ENCODE assay signal across 17 cellular contexts in genomic region chr3:65182085-65182484, GRCh38.
DNase-seq lines count a peak whose midpoint lies in the region; ATAC-seq, FAIRE-seq and TF ChIP-seq lines count a peak whose summit lies in the region.
"Had no signal": no experiment of that assay in that cellular context is flagged by ENCODE, and none has a peak within 500 bp of the region (broad histone marks: within the 10 kb centered on the region; RNA-seq: fewer than 3 reads in every experiment).

No MANE protein-coding gene starts in this region.

- H3K79me2 ChIP-seq in HepG2 (ENCODE audit: insufficient read depth, low read length), result no peaks in the 10 kb centered on the region

- CTCF ChIA-PET in HepG2 (lab: Yijun Ruan, JAX; ENCODE audit: low intra/inter-chr PET ratio, low total read pairs), result no interaction called here

- no peak overlapping the region for H3K27ac Mint-ChIP-seq in endothelial cell (ENCODE audit: unreplicated experiment)
- H3K27ac Mint-ChIP-seq: B cell; CD4-positive, alpha-beta T cell; GM23338; H9 had no signal

- no peaks in the 10 kb centered on the region for H3K27me3 ChIP-seq in HepG2 (ENCODE audit: control insufficient read depth in 1 of 2, insufficient read depth in 2 of 2, low read length in 2 of 2)
- H3K27me3 ChIP-seq in right lobe of liver, result no peaks in the 10 kb centered on the region
- no peaks in the 10 kb centered on the region for H3K27me3 ChIP-seq in right atrium auricular region
- H3K27me3 ChIP-seq in tibial artery, result no peaks in the 10 kb centered on the region

- no TSS peak for BruUV-seq in HepG2 (replicated peaks; lab: Mats Ljungman, UMichigan)

- TF ChIP-seq EP300 in HepG2 (IDR thresholded peaks at IDR 0.05; ENCODE audit: low read depth in 2 of 2, low read length in 2 of 2) (no peak), HepG2 (CRISPR knock-in tag; IDR thresholded peaks at IDR 0.05; ENCODE audit: borderline replicate concordance) (no peak)

- no peaks in the 10 kb centered on the region for H3K9me3 Mint-ChIP-seq in endothelial cell (ENCODE audit: unreplicated experiment)
- H3K9me3 Mint-ChIP-seq: H9 had no signal

- H3K4me2 ChIP-seq in HepG2 (ENCODE audit: low read depth, low read length), result no peak overlapping the region
- H3K4me2 ChIP-seq: GM23338 had no signal

- H3K36me3 Mint-ChIP-seq in endothelial cell (ENCODE audit: low read depth, unreplicated experiment), result no peaks in the 10 kb centered on the region

- H4K20me1 ChIP-seq in HepG2 (ENCODE audit: insufficient read depth, low read length), result no peaks in the 10 kb centered on the region

- FAIRE-seq in HepG2 (lab: Jason Lieb, UNC), result no peak
- FAIRE-seq: A204.1, GM12878, GM18507 had no signal

- no peak overlapping the region for H3K27ac ChIP-seq in HepG2 (ENCODE audit: extremely low read length, insufficient read depth, low read length)
- H3K27ac ChIP-seq in right lobe of liver, result no peak overlapping the region
- H3K27ac ChIP-seq in right atrium auricular region, result peak overlapping the region; percentile 46 to 73
- H3K27ac ChIP-seq in tibial artery, result peak overlapping the region; percentile 68 to 72

- no peaks in the 10 kb centered on the region for H3K4me1 ChIP-seq in HepG2 (ENCODE audit: insufficient read depth, low read length)
- no peaks in the 10 kb centered on the region for H3K4me1 ChIP-seq in right lobe of liver
- H3K4me1 ChIP-seq in right atrium auricular region, result peaks cover 0 to 18% of the 10 kb centered on the region in 2 donors
- peaks cover 7 to 41% (median 20%) of the 10 kb centered on the region in 4 donors for H3K4me1 ChIP-seq in tibial artery

- DNase-seq in HepG2 (ENCODE audit: low spot score) (no peak), right lobe of liver (no peak), right atrium auricular region (ENCODE audit: low spot score) (no peak), tibial artery (no peak), endothelial cell (ENCODE audit: low spot score) (no peak), DMS114 treated with DMSO at 0.1 percent for 48 hours (lab: John Stamatoyannopoulos, UW; ENCODE audit: unreplicated experiment) (no peak)
- DNase-seq: Calu3; CD4-positive, alpha-beta T cell; DMS 273 treated with DMSO at 0.1 percent for 48 hours; DMS79; H9 had no signal

- TF ChIP-seq POLR2A in HepG2 (IDR thresholded peaks at IDR 0.05; ENCODE audit: insufficient read depth in 1 of 2, low read depth in 2 of 2, low read length in 2 of 2) (no peak), right lobe of liver (IDR thresholded peaks at IDR 0.05) (no peak)

- POLR2A ChIA-PET in HepG2 (lab: Yijun Ruan, JAX), result no interaction called here

- in situ Hi-C loops in HepG2 (cut with HindIII; ENCODE audit: extremely low pct_ligation_motif_present, low pct_unique_long_range_greater_than_20kb), result no loop called here

- H2AFZ ChIP-seq in HepG2 (ENCODE audit: low read length), result no peak overlapping the region

- TF ChIP-seq RAD21 in HepG2 (CRISPR knock-in tag; IDR thresholded peaks at IDR 0.05), result no peak

- H3K4me3 Mint-ChIP-seq in endothelial cell (ENCODE audit: unreplicated experiment), result no peak overlapping the region
- H3K4me3 Mint-ChIP-seq: B cell; CD4-positive, alpha-beta T cell; GM23338; H9 had no signal

- peaks cover 2% of the 10 kb centered on the region for H3K27me3 Mint-ChIP-seq in endothelial cell (ENCODE audit: unreplicated experiment)
- H3K27me3 Mint-ChIP-seq: B cell; CD4-positive, alpha-beta T cell had no signal

- no peaks in the 10 kb centered on the region for H3K9me3 ChIP-seq in HepG2 (ENCODE audit: low read length)
- no peaks in the 10 kb centered on the region for H3K9me3 ChIP-seq in right lobe of liver
- no peaks in the 10 kb centered on the region for H3K9me3 ChIP-seq in right atrium auricular region
- H3K9me3 ChIP-seq in tibial artery, result no peaks in the 10 kb centered on the region

- 8% methylated on average over 4 of the region's 4 CpGs for WGBS in HepG2 (ENCODE audit: low lambda C conversion rate)
- 67% methylated on average over 4 of the region's 4 CpGs for WGBS in right lobe of liver (ENCODE audit: insufficient coverage, low coverage, low lambda C conversion rate, missing lambda C conversion rate)

- no peak for ATAC-seq in HepG2
- ATAC-seq in right lobe of liver, result no peak
- no peak for ATAC-seq in GM18868 (IDR thresholded peaks at IDR 0.05; ENCODE audit: unreplicated experiment)
- ATAC-seq: GM12878, GM23338 had no signal

- TF ChIP-seq CTCF in HepG2 (CRISPR knock-in tag; IDR thresholded peaks at IDR 0.05), result no peak
- TF ChIP-seq CTCF in right lobe of liver (IDR thresholded peaks at IDR 0.05), result no peak
- no peak for TF ChIP-seq CTCF in right atrium auricular region (IDR thresholded peaks at IDR 0.05)
- no peak for TF ChIP-seq CTCF in tibial artery (IDR thresholded peaks at IDR 0.05)
- no peak for TF ChIP-seq CTCF in endothelial cell (IDR thresholded peaks at IDR 0.05; ENCODE audit: unreplicated experiment)

- intact Hi-C loops in HepG2 (cut with micrococcal nuclease; ENCODE audit: unreplicated experiment) (no loop called here), right lobe of liver (cut with DNase I) (no loop called here), tibial artery (cut with DNase I; ENCODE audit: low total_unique reads) (no loop called here)

- H3K36me3 ChIP-seq in HepG2 (replicated peaks in 1 of 2; ENCODE audit: control insufficient read depth in 1 of 2, insufficient read depth in 2 of 2, low read length in 2 of 2), result no peaks in the 10 kb centered on the region
- H3K36me3 ChIP-seq in right lobe of liver, result no peaks in the 10 kb centered on the region
- H3K36me3 ChIP-seq in right atrium auricular region, result no peaks in the 10 kb centered on the region
- H3K36me3 ChIP-seq in tibial artery, result no peaks in the 10 kb centered on the region

- no peak overlapping the region for H3K9ac ChIP-seq in HepG2 (ENCODE audit: insufficient read depth, low read depth, low read length)

- H3K4me3 ChIP-seq in HepG2 (replicated peaks in 1 of 3; ENCODE audit: insufficient read depth in 1 of 3, low read depth in 2 of 3, low read length in 3 of 3), result no peak overlapping the region
- H3K4me3 ChIP-seq in right lobe of liver, result no peak overlapping the region
- no peak overlapping the region for H3K4me3 ChIP-seq in right atrium auricular region
- H3K4me3 ChIP-seq in tibial artery, result no peak overlapping the region
- H3K4me3 ChIP-seq: GM12878, GM23338 had no signal

- H3K4me1 Mint-ChIP-seq in endothelial cell (ENCODE audit: unreplicated experiment), result peaks cover 2% of the 10 kb centered on the region
- H3K4me1 Mint-ChIP-seq: B cell had no signal

TF ChIP-seq in HepG2, 621 proteins besides CTCF, POLR2A, EP300 and RAD21:
- TF ChIP-seq ZNF160 (CRISPR knock-in tag; IDR thresholded peaks at IDR 0.05) (no peak), RAD51 (IDR thresholded peaks at IDR 0.05; ENCODE audit: borderline replicate concordance) (peak; percentile 70)

Comparison
In these comparisons a context has a peak if more than half of its experiments do, and no peak if none do; other contexts are left out.
1. H3K27ac ChIP-seq: peak in right atrium auricular region (2 of 2) and tibial artery (2 of 2); none in HepG2 (single experiment) and right lobe of liver (0 of 3).